In the genomic region with DNA sequence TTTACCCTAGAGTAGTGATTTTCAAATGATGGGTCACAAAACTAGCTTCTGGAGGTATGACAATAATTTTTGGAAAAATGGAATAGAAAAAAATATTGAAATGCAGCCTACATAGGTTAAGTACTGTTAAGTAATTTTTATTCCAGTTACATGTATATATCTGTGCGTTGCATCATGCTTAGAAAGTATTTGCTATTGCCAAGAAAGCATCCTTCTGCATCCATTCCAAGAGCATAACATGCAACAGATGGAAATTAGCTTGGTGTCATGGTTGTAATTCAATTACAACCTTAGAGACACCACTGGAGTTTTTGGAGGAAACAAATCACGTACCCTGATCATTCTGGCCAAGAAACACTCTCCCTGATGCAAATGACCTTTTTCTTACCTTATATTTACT, we compare ENCODE assay signal across 12 cellular contexts. TPM values are rescaled to one million over a fixed set of nuclear protein-coding genes. Genes with fewer than 3 reads are reported as not detected.
A peak's percentile ranks its signal among the peaks of the same experiment; 100 is the strongest.
DNase-seq lines count a peak whose midpoint lies in the region; ATAC-seq and TF ChIP-seq lines count a peak whose summit lies in the region.
"Had no signal": no experiment of that assay in that cellular context is flagged by ENCODE, and none has a peak within 500 bp of the region (broad histone marks: within the 10 kb centered on the region; RNA-seq: fewer than 3 reads in every experiment).

No MANE protein-coding gene starts in this region.

- H3K4me1 ChIP-seq in CD8-positive, alpha-beta memory T cell (ENCODE audit: insufficient read depth, low read length) = peaks cover 30% of the 10 kb centered on the region
- H3K4me1 ChIP-seq in HUES64 (ENCODE audit: insufficient read depth, low read length) = peaks cover 8% of the 10 kb centered on the region
- H3K4me1 ChIP-seq in ascending aorta = peaks cover 2 to 11% of the 10 kb centered on the region in 2 donors
- no peaks in the 10 kb centered on the region for H3K4me1 ChIP-seq in aorta (ENCODE audit: control insufficient read depth in 1 of 2, insufficient read depth in 2 of 2, low read length in 2 of 2)

- no peaks in the 10 kb centered on the region for H3K27me3 Mint-ChIP-seq in CD8-positive, alpha-beta memory T cell
- no peaks in the 10 kb centered on the region for H3K27me3 Mint-ChIP-seq in naive B cell

- CTCF ChIA-PET in CD8-positive, alpha-beta memory T cell (lab: Charles Lee) = interaction anchor here (1.5 to 7.3 kb wide), 2 partner anchors 24 to 57 kb away, joined by 4 to 55 read pairs; no protein-coding TSS in a partner anchor

- TF ChIP-seq CTCF in ascending aorta (IDR thresholded peaks at IDR 0.05) = no peak

- POLR2A ChIA-PET in CD8-positive, alpha-beta memory T cell (lab: Charles Lee) = interaction anchor here (0.6 kb wide), 1 partner anchor 127 kb away, joined by 3 read pairs; no protein-coding TSS in a partner anchor

- H3K4me3 ChIP-seq in CD8-positive, alpha-beta memory T cell (ENCODE audit: low read length) = no peak overlapping the region
- H3K4me3 ChIP-seq in HUES64 (ENCODE audit: low read length) (peak overlapping the region; percentile 96; the same call in 1 of the 2 replicates), ascending aorta (peak overlapping the region; percentile 17 to 77), aorta (ENCODE audit: low read length in 2 of 2) (no peak overlapping the region)

- H3K9me3 Mint-ChIP-seq in CD8-positive, alpha-beta memory T cell = no peaks in the 10 kb centered on the region
- no peaks in the 10 kb centered on the region for H3K9me3 Mint-ChIP-seq in naive B cell

- DNase-seq in CD8-positive, alpha-beta memory T cell = no peak
- no peak for DNase-seq in ascending aorta (ENCODE audit: low spot score in 2 of 2)
- DNase-seq in naive B cell = no peak
- no peak for DNase-seq in stimulated activated CD4-positive, alpha-beta T cell treated with anti-CD3 and anti-CD28 coated beads, Interleukin-12 subunit alpha, Interleukin-12 subunit beta, amount 100 ng/mL, for 4 hours
- no peak for DNase-seq in aorta
- DNase-seq in AG08395 (ENCODE audit: low spot score) = no peak
- DNase-seq: activated CD4-positive, alpha-beta T cell treated with anti-CD3 and anti-CD28 coated beads, Interleukin-2, amount 50 U/mL, for 1 hour; brain microvascular endothelial cell; foreskin melanocyte; left cardiac atrium had no signal

- peak overlapping the region; percentile 85 to 94 (median 90) for H3K4me3 Mint-ChIP-seq in CD8-positive, alpha-beta memory T cell
- peak overlapping the region in 7 of 8 donors; percentile 84 to 95 (median 90) for H3K4me3 Mint-ChIP-seq in naive B cell

- H3K9ac ChIP-seq in HUES64 (ENCODE audit: low read depth, low read length) = no peak overlapping the region

- no peaks in the 10 kb centered on the region for H3K36me3 ChIP-seq in CD8-positive, alpha-beta memory T cell (ENCODE audit: insufficient read depth, low read length)
- H3K36me3 ChIP-seq in HUES64 (ENCODE audit: insufficient read depth, low read length) (peaks cover 12% of the 10 kb centered on the region), ascending aorta (no peaks in the 10 kb centered on the region), aorta (ENCODE audit: control insufficient read depth in 1 of 2, insufficient read depth in 2 of 2, low read length in 1 of 2) (no peaks in the 10 kb centered on the region)
- H3K36me3 ChIP-seq: brain microvascular endothelial cell, thoracic aorta had no signal

- H3K9me3 ChIP-seq in CD8-positive, alpha-beta memory T cell (ENCODE audit: low read length) = no peaks in the 10 kb centered on the region
- H3K9me3 ChIP-seq in HUES64 (ENCODE audit: insufficient read depth, low read depth, low read length) (no peaks in the 10 kb centered on the region), ascending aorta (no peaks in the 10 kb centered on the region), aorta (ENCODE audit: control insufficient read depth, low read length) (no peaks in the 10 kb centered on the region)
- H3K9me3 ChIP-seq: thoracic aorta had no signal

- no peaks in the 10 kb centered on the region for H3K27me3 ChIP-seq in CD8-positive, alpha-beta memory T cell (ENCODE audit: insufficient read depth, low read length, poor library complexity, severe bottlenecking)
- H3K27me3 ChIP-seq in HUES64 (ENCODE audit: insufficient read depth, low read length) = peaks cover 13% of the 10 kb centered on the region; the same call in 1 of the 2 replicates
- no peaks in the 10 kb centered on the region for H3K27me3 ChIP-seq in ascending aorta
- H3K27me3 ChIP-seq in aorta (ENCODE audit: control insufficient read depth in 1 of 2, insufficient read depth in 2 of 2, low read length in 1 of 2) = no peaks in the 10 kb centered on the region
- H3K27me3 ChIP-seq: brain microvascular endothelial cell had no signal

- no peak for ATAC-seq in naive B cell (ENCODE audit: low read depth in 2 of 2)
- ATAC-seq in aorta (ENCODE audit: low FRiP score) = no peak
- ATAC-seq: left cardiac atrium had no signal

- peak overlapping the region in 4 of 8 donors; percentile 47 to 70 (median 54) for H3K27ac Mint-ChIP-seq in CD8-positive, alpha-beta memory T cell
- peak overlapping the region in 1 of 6 donors; percentile 15 for H3K27ac Mint-ChIP-seq in naive B cell

- H3K36me3 Mint-ChIP-seq in CD8-positive, alpha-beta memory T cell = peaks cover 0 to 25% (median 0%) of the 10 kb centered on the region in 3 donors
- no peaks in the 10 kb centered on the region for H3K36me3 Mint-ChIP-seq in naive B cell

- peaks cover 58 to 71% (median 64%) of the 10 kb centered on the region in 3 donors for H3K4me1 Mint-ChIP-seq in CD8-positive, alpha-beta memory T cell
- H3K4me1 Mint-ChIP-seq in naive B cell = peaks cover 34 to 55% (median 51%) of the 10 kb centered on the region in 3 donors

- WGBS in HUES64 = 97% methylated on average over 1 of the region's 2 CpGs
- WGBS in aorta, 2 donors = 93 to 95% methylated on average over 2 of the region's 2 CpGs

- no peak overlapping the region for H3K27ac ChIP-seq in CD8-positive, alpha-beta memory T cell (ENCODE audit: low read depth, low read length)
- H3K27ac ChIP-seq in HUES64 (ENCODE audit: low read depth, low read length) (no peak overlapping the region), ascending aorta (no peak overlapping the region), aorta (ENCODE audit: low read depth in 1 of 2, low read length in 2 of 2) (no peak overlapping the region)
- H3K27ac ChIP-seq: brain microvascular endothelial cell, thoracic aorta had no signal

- intact Hi-C loops in ascending aorta (cut with DNase I) (loop anchor here (10.0 kb wide), 2 partner anchors 1048 to 1202 kb away; a partner anchor contains a TSS), aorta (cut with DNase I) (no loop called here)

RNA-seq across cellular contexts. Expression of a gene that starts 1.7 kb away (rescaled TPM):
- total RNA-seq in CD8-positive, alpha-beta memory T cell = 100 to 1,000 TPM; 117 to 120 TPM
- polyA plus RNA-seq in CD8-positive, alpha-beta memory T cell = 170 TPM
- polyA plus RNA-seq in HUES64 (2013, experiment 1 of 2) = 150 TPM
- 147 TPM for polyA plus RNA-seq in HUES64 (2013, experiment 2 of 2)
- total RNA-seq in ascending aorta (78.7 TPM), aorta (10 to 100 TPM; 60.3 to 69.3 TPM)
- polyA plus RNA-seq in naive B cell (ENCODE audit: low read depth in 6 of 6) (100 to 1,000 TPM; 134 to 174 (median 144) TPM), aorta (10 to 100 TPM; 49.4 to 98.0 TPM)

Comparison
In these comparisons a context has a peak if more than half of its experiments do, and no peak if none do; other contexts are left out.
1. H3K4me3 ChIP-seq: peak in HUES64 (single experiment) and ascending aorta (2 of 2); none in CD8-positive, alpha-beta memory T cell (single experiment) and aorta (0 of 2).